Comparison of ENCODE assay signal across 8 cellular contexts in genomic region chr5:53109436-53110127, GRCh38. TPM values are rescaled to one million over a fixed set of nuclear protein-coding genes. Genes with fewer than 3 reads are reported as not detected.
A peak's percentile ranks its signal among the peaks of the same experiment; 100 is the strongest.
DNase-seq lines count a peak whose midpoint lies in the region; ATAC-seq and TF ChIP-seq lines count a peak whose summit lies in the region.

MOCS2 (minus strand) TSS chr5:53109757; CDS start chr5:53107174, 2,583 bp downstream.

- no peak for TF ChIP-seq CTCF in adrenal gland (IDR thresholded peaks at IDR 0.05)
- TF ChIP-seq CTCF in heart left ventricle (IDR thresholded peaks at IDR 0.05) = no peak
- TF ChIP-seq CTCF in transverse colon (IDR thresholded peaks at IDR 0.05) = no peak

- intact Hi-C loops in adrenal gland (cut with DNase I) (no loop called here), heart left ventricle (cut with DNase I) (no loop called here), transverse colon (cut with DNase I; ENCODE audit: low total_unique reads) (no loop called here)

- peak; percentile 81 for DNase-seq in NCI-H146 treated with DMSO at 0.1 percent for 48 hours (lab: John Stamatoyannopoulos, UW; ENCODE audit: unreplicated experiment)
- peak; percentile 80 to 94 (median 86) for DNase-seq in T-helper 1 cell
- DNase-seq in adrenal gland = peak; percentile 90 to 95 (median 93)
- peak; percentile 90 to 97 (median 94) for DNase-seq in heart left ventricle
- peak; percentile 88 for DNase-seq in pons (ENCODE audit: low spot score)
- DNase-seq in transverse colon = peak; percentile 94

- TF ChIP-seq POLR2A in GM15510 (IDR thresholded peaks at IDR 0.05; ENCODE audit: borderline replicate concordance, extremely low read depth, insufficient read length) = peak; percentile 94
- peak; percentile 38 to 89 for TF ChIP-seq POLR2A in adrenal gland (IDR thresholded peaks at IDR 0.05)
- TF ChIP-seq POLR2A in heart left ventricle (IDR thresholded peaks at IDR 0.05) = peak in 1 of 2 donors; percentile 82
- peak; percentile 74 for TF ChIP-seq POLR2A in transverse colon (IDR thresholded peaks at IDR 0.05)

- H3K36me3 ChIP-seq in adrenal gland (replicated peaks in 1 of 2) (no peaks in the 10 kb centered on the region), heart left ventricle (peaks cover 0 to 25% (median 8%) of the 10 kb centered on the region in 9 donors), transverse colon (no peaks in the 10 kb centered on the region)

- H3K4me3 ChIP-seq in adrenal gland = peak within 1 kb of the TSS; percentile 27 to 85 (median 64)
- peak within 1 kb of the TSS; percentile 69 to 91 (median 78) for H3K4me3 ChIP-seq in heart left ventricle
- peak within 1 kb of the TSS; percentile 51 to 97 (median 76) for H3K4me3 ChIP-seq in transverse colon

- H3K27ac ChIP-seq in adrenal gland (peak within 1 kb of the TSS in 4 of 5 donors; percentile 19 to 81 (median 70)), heart left ventricle (peak within 1 kb of the TSS; percentile 11 to 87 (median 83)), transverse colon (peak within 1 kb of the TSS; percentile 82 to 89 (median 88))

- no peaks in the 10 kb centered on the region for H3K9me3 ChIP-seq in adrenal gland (replicated peaks in 1 of 3)
- H3K9me3 ChIP-seq in heart left ventricle = no peaks in the 10 kb centered on the region
- H3K9me3 ChIP-seq in transverse colon = no peaks in the 10 kb centered on the region

- H3K4me1 ChIP-seq in adrenal gland (replicated peaks in 1 of 2) = peaks cover 5 to 24% of the 10 kb centered on the region in 2 donors
- H3K4me1 ChIP-seq in heart left ventricle = peaks cover 0 to 29% (median 16%) of the 10 kb centered on the region in 12 donors
- H3K4me1 ChIP-seq in transverse colon = peaks cover 0 to 25% (median 19%) of the 10 kb centered on the region in 4 donors

- WGBS in adrenal gland, 4 donors = 0 to 5% (median 1%) methylated on average over 14 to 55 of the region's 55 CpGs
- WGBS in heart left ventricle, 4 donors = 1% methylated on average over 32 to 55 of the region's 55 CpGs
- WGBS in transverse colon (ENCODE audit: low coverage in 1 of 2), 2 donors = 0% methylated on average over 54 of the region's 55 CpGs; no CpG with 5 or more reads in 1 of the 2 donors

- H3K27me3 ChIP-seq in adrenal gland (no peaks in the 10 kb centered on the region), heart left ventricle (no peaks in the 10 kb centered on the region), transverse colon (no peaks in the 10 kb centered on the region)

- in situ Hi-C loops in transverse colon (cut with MboI; ENCODE audit: low pct_ligation_motif_present in 1 of 4, low pct_unique_long_range_greater_than_20kb in 1 of 4, low sequenced_read_pairs in 3 of 4) = no loop called here

- peak; percentile 90 for ATAC-seq in HG02884 (IDR thresholded peaks at IDR 0.05; ENCODE audit: unreplicated experiment)
- peak; percentile 99 to 100 (median 100) for ATAC-seq in heart left ventricle

- no peak for TF ChIP-seq EP300 in transverse colon (IDR thresholded peaks at IDR 0.05; ENCODE audit: low read depth)

RNA-seq across cellular contexts. Expression of gene MOCS2, which starts in this region (rescaled TPM):
- 10 to 100 TPM; 38.2 to 95.0 (median 67.7) TPM for total RNA-seq in adrenal gland
- 100 to 1,000 TPM; 151 to 204 (median 177) TPM for polyA plus RNA-seq in adrenal gland
- 100 to 1,000 TPM in 1 of 9 donors, 10 to 100 TPM in 8; 59.5 to 101 (median 75.2) TPM for total RNA-seq in heart left ventricle
- 100 to 1,000 TPM in 1 of 2 donors, 10 to 100 TPM in 1; 65.7 to 153 TPM for polyA plus RNA-seq in heart left ventricle
- 10 to 100 TPM in 3 of 4 donors, 1 to 10 TPM in 1; 7.0 to 36.8 (median 23.5) TPM for total RNA-seq in transverse colon

Comparison
In these comparisons a context has a peak if more than half of its experiments do, and no peak if none do; other contexts are left out.
1. Peak in every context shown above with its lines: DNase-seq, ATAC-seq, H3K4me3 ChIP-seq and H3K27ac ChIP-seq.